Comparison of ENCODE assay signal across 8 cellular contexts in the genomic region with DNA sequence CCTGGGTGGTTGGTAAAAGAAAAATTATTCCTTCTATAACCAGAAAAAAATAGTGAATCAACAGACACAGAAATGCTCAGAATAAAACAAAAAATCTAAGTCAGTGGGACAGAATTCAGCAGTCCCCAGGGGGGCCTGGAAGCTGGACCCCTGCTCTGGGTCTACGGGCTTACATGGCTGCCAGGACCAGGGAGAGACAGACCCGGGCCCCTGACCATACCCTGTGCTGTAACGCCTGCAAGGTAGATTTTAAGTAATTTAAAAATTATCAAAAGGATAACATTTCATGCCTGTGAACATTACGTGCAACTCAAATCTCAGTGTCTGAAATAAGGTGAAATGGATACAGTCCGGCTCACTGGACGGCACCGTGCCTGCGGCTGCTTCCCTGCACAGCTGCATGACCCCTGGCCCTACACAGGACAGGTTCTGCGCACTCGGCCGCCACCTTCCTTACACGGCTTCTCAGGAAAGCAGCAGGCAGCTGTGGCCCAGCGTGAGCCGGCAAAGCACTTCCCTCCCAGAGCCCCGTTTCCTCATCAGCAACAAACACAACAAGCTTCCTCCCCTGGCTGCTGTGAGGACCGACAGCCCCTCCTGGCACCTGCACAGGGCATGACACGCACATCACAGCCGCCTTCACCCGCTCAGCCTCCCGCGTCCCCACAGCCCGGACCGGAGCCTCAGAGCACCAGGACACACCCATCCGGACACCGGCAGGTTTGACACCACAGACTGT. TPM values are rescaled to one million over a fixed set of nuclear protein-coding genes. Genes with fewer than 3 reads are reported as not detected.
DNase-seq lines count a peak whose midpoint lies in the region; ATAC-seq and TF ChIP-seq lines count a peak whose summit lies in the region.

No MANE protein-coding gene starts in this region.

- no peak overlapping the region for H2BK120ac ChIP-seq in H9 (ENCODE audit: low read depth, low read length, poor library complexity, severe bottlenecking)

- H3K27me3 ChIP-seq in H9 (ENCODE audit: insufficient read depth, low read length): no peaks in the 10 kb centered on the region

- WGBS in H9 (ENCODE audit: extremely low coverage, insufficient read length, low lambda C conversion rate): no CpG with 5 or more reads among the region's 25 CpGs

- no peak overlapping the region for H2BK20ac ChIP-seq in H9 (ENCODE audit: low read depth, low read length, poor library complexity, severe bottlenecking)

- no peak overlapping the region for H3K4ac ChIP-seq in H9 (ENCODE audit: low read depth, low read length)

- H4K5ac ChIP-seq in H9 (ENCODE audit: insufficient read length, low read depth, low read length): no peak overlapping the region

- no peak overlapping the region for H2AFZ ChIP-seq in H9 (ENCODE audit: low read length)

- peak overlapping the region; percentile 23 to 74 (median 35); a peak in 4 of 7 replicates for H3K27ac Mint-ChIP-seq in H9
- H3K27ac Mint-ChIP-seq in activated naive CD4-positive, alpha-beta T cell treated with anti-CD3 and anti-CD28 coated beads, Interleukin-2, amount 10 ng/mL, durations not matched to agents 7 days and 5 days: peak overlapping the region; percentile 98
- peak overlapping the region; percentile 93 for H3K27ac Mint-ChIP-seq in stimulated activated effector memory CD8-positive, alpha-beta T cell treated with anti-CD3 and anti-CD28 coated beads, Interleukin-12 subunit alpha, Interleukin-12 subunit beta, amount 100 ng/mL, for 72 hours

- no peaks in the 10 kb centered on the region for H3K79me1 ChIP-seq in H9 (ENCODE audit: insufficient read depth, low read depth, low read length, poor library complexity, severe bottlenecking)

- H4K20me1 ChIP-seq in H9 (ENCODE audit: control insufficient read depth, insufficient read depth, insufficient read length): peaks cover 2% of the 10 kb centered on the region

- H4K8ac ChIP-seq in H9 (replicated peaks; ENCODE audit: insufficient read length, low read depth, low read length): peak overlapping the region; percentile 14

- peaks cover 0 to 3% (median 2%) of the 10 kb centered on the region in 3 experiments; a peak in 2 of 7 replicates for H3K36me3 Mint-ChIP-seq in H9 (ENCODE audit: insufficient read depth in 1 of 3, low read depth in 3 of 3)
- peaks cover 69% of the 10 kb centered on the region for H3K36me3 Mint-ChIP-seq in activated naive CD4-positive, alpha-beta T cell treated with anti-CD3 and anti-CD28 coated beads, Interleukin-2, amount 10 ng/mL, durations not matched to agents 7 days and 5 days
- H3K36me3 Mint-ChIP-seq in stimulated activated effector memory CD8-positive, alpha-beta T cell treated with anti-CD3 and anti-CD28 coated beads, Interleukin-12 subunit alpha, Interleukin-12 subunit beta, amount 100 ng/mL, for 72 hours: peaks cover 41% of the 10 kb centered on the region

- H3K9me3 Mint-ChIP-seq in H9: no peaks in the 10 kb centered on the region
- peaks cover 2% of the 10 kb centered on the region for H3K9me3 Mint-ChIP-seq in activated naive CD4-positive, alpha-beta T cell treated with anti-CD3 and anti-CD28 coated beads, Interleukin-2, amount 10 ng/mL, durations not matched to agents 7 days and 5 days
- no peaks in the 10 kb centered on the region for H3K9me3 Mint-ChIP-seq in stimulated activated effector memory CD8-positive, alpha-beta T cell treated with anti-CD3 and anti-CD28 coated beads, Interleukin-12 subunit alpha, Interleukin-12 subunit beta, amount 100 ng/mL, for 72 hours

- no peak overlapping the region for H2BK15ac ChIP-seq in H9 (ENCODE audit: low read depth, low read length)

- H2AK5ac ChIP-seq in H9 (ENCODE audit: insufficient read length, low read length): no peak overlapping the region

- ATAC-seq in stimulated activated effector memory CD8-positive, alpha-beta T cell treated with anti-CD3 and anti-CD28 coated beads, Interleukin-12 subunit alpha, Interleukin-12 subunit beta, amount 100 ng/mL, for 72 hours: peak; percentile 80
- ATAC-seq in HG02623 (IDR thresholded peaks at IDR 0.05; ENCODE audit: unreplicated experiment): no peak

- H3K9ac ChIP-seq in H9 (ENCODE audit: extremely low read depth, insufficient read length, low read length): no peak overlapping the region

- H3K23ac ChIP-seq in H9 (ENCODE audit: insufficient read length, low read depth, low read length): no peak overlapping the region

- CTCF ChIA-PET in activated naive CD4-positive, alpha-beta T cell treated with anti-CD3 and anti-CD28 coated beads, Interleukin-2, amount 10 ng/mL, durations not matched to agents 7 days and 5 days (lab: Charles Lee): interaction anchor here (0.6 to 2.4 kb wide), 11 partner anchors 16 to 294 kb away, joined by 3 to 9 read pairs (median 3); no protein-coding TSS in a partner anchor

- peaks cover 44 to 55% of the 10 kb centered on the region in 2 experiments for H3K4me1 Mint-ChIP-seq in H9
- H3K4me1 Mint-ChIP-seq in activated naive CD4-positive, alpha-beta T cell treated with anti-CD3 and anti-CD28 coated beads, Interleukin-2, amount 10 ng/mL, durations not matched to agents 7 days and 5 days: peaks cover 73% of the 10 kb centered on the region
- H3K4me1 Mint-ChIP-seq in stimulated activated effector memory CD8-positive, alpha-beta T cell treated with anti-CD3 and anti-CD28 coated beads, Interleukin-12 subunit alpha, Interleukin-12 subunit beta, amount 100 ng/mL, for 72 hours: peaks cover 83% of the 10 kb centered on the region

- peak; percentile 34; the same call in 1 of the 3 replicates for TF ChIP-seq CTCF in H9 (conservative IDR thresholded peaks at IDR 0.05)

- no peak overlapping the region for H2BK12ac ChIP-seq in H9 (ENCODE audit: insufficient read length, low read depth, low read length)

- H3K18ac ChIP-seq in H9 (ENCODE audit: insufficient read length, low read depth, low read length): no peak overlapping the region

- H3K4me1 ChIP-seq in H9 (ENCODE audit: insufficient read depth, low read length): no peaks in the 10 kb centered on the region; the same call in 1 of the 2 replicates

- H3K27ac ChIP-seq in H9 (ENCODE audit: insufficient read length, low read depth, low read length): no peak overlapping the region

- H3K23me2 ChIP-seq in H9 (ENCODE audit: insufficient read length, low read depth, low read length, poor library complexity, severe bottlenecking): peaks cover 3% of the 10 kb centered on the region

- H3K79me2 ChIP-seq in H9 (ENCODE audit: insufficient read depth, low read length): peaks cover 3% of the 10 kb centered on the region; the same call in 1 of the 2 replicates

- DNase-seq in CD1c-positive myeloid dendritic cell (ENCODE audit: extremely low spot score): peak; percentile 85
- DNase-seq in H9: peak; percentile 73
- peak; percentile 47 for DNase-seq in SK-N-DZ (ENCODE audit: low spot score)
- peak; percentile 91 for DNase-seq in activated naive CD4-positive, alpha-beta T cell treated with anti-CD3 and anti-CD28 coated beads, Interleukin-2, amount 10 ng/mL, durations not matched to agents 7 days and 5 days
- DNase-seq in left kidney (ENCODE audit: low read depth, low spot score): peak; percentile 74
- peak in 1 of 2 donors; percentile 82 for DNase-seq in stimulated activated effector memory CD8-positive, alpha-beta T cell treated with anti-CD3 and anti-CD28 coated beads, Interleukin-12 subunit alpha, Interleukin-12 subunit beta, amount 100 ng/mL, for 72 hours (ENCODE audit: low spot score in 2 of 2)
- no peak for DNase-seq in NCI-H1436 (lab: John Stamatoyannopoulos, UW)

- no peak overlapping the region for H3K4me2 ChIP-seq in H9 (ENCODE audit: insufficient read depth, insufficient read length, low read length)

- no peak overlapping the region for H2BK5ac ChIP-seq in H9 (ENCODE audit: insufficient read length, low read length)

- H4K91ac ChIP-seq in H9 (ENCODE audit: insufficient read length, low read depth, low read length): no peak overlapping the region

- H3K9me3 ChIP-seq in H9 (ENCODE audit: control insufficient read depth, low read depth, low read length): no peaks in the 10 kb centered on the region

- H3K27me3 Mint-ChIP-seq in H9 (ENCODE audit: low read depth): no peaks in the 10 kb centered on the region
- no peaks in the 10 kb centered on the region for H3K27me3 Mint-ChIP-seq in activated naive CD4-positive, alpha-beta T cell treated with anti-CD3 and anti-CD28 coated beads, Interleukin-2, amount 10 ng/mL, durations not matched to agents 7 days and 5 days

- H3K56ac ChIP-seq in H9 (ENCODE audit: insufficient read length, low read depth, low read length): no peak overlapping the region

- H3K14ac ChIP-seq in H9 (ENCODE audit: insufficient read depth, low read length): no peak overlapping the region; the same call in 1 of the 2 replicates

- peak overlapping the region in 1 of 2 experiments; percentile 40; a peak in 1 of 5 replicates for H3K4me3 Mint-ChIP-seq in H9
- peak overlapping the region; percentile 78 for H3K4me3 Mint-ChIP-seq in activated naive CD4-positive, alpha-beta T cell treated with anti-CD3 and anti-CD28 coated beads, Interleukin-2, amount 10 ng/mL, durations not matched to agents 7 days and 5 days
- peak overlapping the region; percentile 82 for H3K4me3 Mint-ChIP-seq in stimulated activated effector memory CD8-positive, alpha-beta T cell treated with anti-CD3 and anti-CD28 coated beads, Interleukin-12 subunit alpha, Interleukin-12 subunit beta, amount 100 ng/mL, for 72 hours

- H3T11ph ChIP-seq in H9 (ENCODE audit: low read length): no peak overlapping the region

RNA-seq across cellular contexts. Expression of gene RASA3, which starts 22.2 kb away (rescaled TPM):
- 11.7 and 12.3 TPM in 2 replicates for total RNA-seq in H9 (2021)
- polyA plus RNA-seq in SK-N-DZ (2014; cell fraction: cytosol; rRNA removed): 14.5 and 15.7 TPM in 2 replicates
- 14.6 and 15.5 TPM in 2 replicates for polyA plus RNA-seq in SK-N-DZ (2014; cell fraction: nucleus; rRNA removed)

Comparison
In these comparisons a context has a peak if more than half of its experiments do, and no peak if none do; other contexts are left out.
1. H3K27ac Mint-ChIP-seq: peak in every context shown above with its lines; median percentile 98 in activated naive CD4-positive, alpha-beta T cell treated with anti-CD3 and anti-CD28 coated beads, Interleukin-2, amount 10 ng/mL, durations not matched to agents 7 days and 5 days; 93 in stimulated activated effector memory CD8-positive, alpha-beta T cell treated with anti-CD3 and anti-CD28 coated beads, Interleukin-12 subunit alpha, Interleukin-12 subunit beta, amount 100 ng/mL, for 72 hours; 35 in H9.